9 cellular contexts compared by ENCODE assay signal in genomic region chr20:1467355-1468116, GRCh38. TPM values are rescaled to one million over a fixed set of nuclear protein-coding genes. Genes with fewer than 3 reads are reported as not detected.
A peak's percentile ranks its signal among the peaks of the same experiment; 100 is the strongest.
DNase-seq lines count a peak whose midpoint lies in the region; ATAC-seq lines count a peak whose summit lies in the region.
"Had no signal": no experiment of that assay in that cellular context is flagged by ENCODE, and none has a peak within 500 bp of the region (broad histone marks: within the 10 kb centered on the region; RNA-seq: fewer than 3 reads in every experiment).

No MANE protein-coding gene starts in this region.

- ATAC-seq in T-helper 17 cell, result no peak

- no peaks in the 10 kb centered on the region for H3K9me3 Mint-ChIP-seq in T-helper 1 cell treated with Interleukin-12 subunit alpha and Interleukin-12 subunit beta and Interleukin-4 antibody, amounts not matched to agents 30 μg/mL and 1 μg/mL, for 36 hours

- H3K9me3 ChIP-seq in T-helper 17 cell (ENCODE audit: control insufficient read depth, low read length, poor library complexity, severe bottlenecking), result no peaks in the 10 kb centered on the region

- intact Hi-C loops in head of caudate nucleus (cut with DNase I), result loop anchor here (10.0 kb wide), 1 partner anchor 153 kb away; no protein-coding TSS in a partner anchor

- peaks cover 4% of the 10 kb centered on the region for H3K36me3 Mint-ChIP-seq in T-helper 1 cell treated with Interleukin-12 subunit alpha and Interleukin-12 subunit beta and Interleukin-4 antibody, amounts not matched to agents 30 μg/mL and 1 μg/mL, for 36 hours (ENCODE audit: low read depth)
- no peaks in the 10 kb centered on the region for H3K36me3 Mint-ChIP-seq in T-helper 17 cell (ENCODE audit: low read depth)

- H3K27me3 Mint-ChIP-seq in T-helper 1 cell treated with Interleukin-12 subunit alpha and Interleukin-12 subunit beta and Interleukin-4 antibody, amounts not matched to agents 30 μg/mL and 1 μg/mL, for 36 hours (ENCODE audit: low read depth), result peaks cover 20% of the 10 kb centered on the region
- peaks cover 12% of the 10 kb centered on the region for H3K27me3 Mint-ChIP-seq in T-helper 17 cell

- peak overlapping the region; percentile 83 for H3K4me3 Mint-ChIP-seq in T-helper 1 cell treated with Interleukin-12 subunit alpha and Interleukin-12 subunit beta and Interleukin-4 antibody, amounts not matched to agents 30 μg/mL and 1 μg/mL, for 36 hours
- H3K4me3 Mint-ChIP-seq in T-helper 17 cell, result peak overlapping the region; percentile 77

- DNase-seq in T-helper 1 cell (no peak), T-helper 17 cell (no peak), head of caudate nucleus (peak in 24 of 42 donors; percentile 7 to 54 (median 24)), putamen (ENCODE audit: low spot score) (peak; percentile 31), NCI-H2081 treated with DMSO at 0.1 percent for 48 hours (lab: John Stamatoyannopoulos, UW) (no peak), NCI-H1092 (lab: John Stamatoyannopoulos, UW) (no peak), GOT3 (lab: John Stamatoyannopoulos, UW) (no peak)

- H3K4me1 Mint-ChIP-seq in T-helper 1 cell treated with Interleukin-12 subunit alpha and Interleukin-12 subunit beta and Interleukin-4 antibody, amounts not matched to agents 30 μg/mL and 1 μg/mL, for 36 hours (ENCODE audit: low read depth), result peaks cover 41% of the 10 kb centered on the region
- H3K4me1 Mint-ChIP-seq in T-helper 17 cell, result peaks cover 34% of the 10 kb centered on the region

- H3K27ac Mint-ChIP-seq in T-helper 1 cell treated with Interleukin-12 subunit alpha and Interleukin-12 subunit beta and Interleukin-4 antibody, amounts not matched to agents 30 μg/mL and 1 μg/mL, for 36 hours, result peak overlapping the region; percentile 62
- peak overlapping the region; percentile 75 for H3K27ac Mint-ChIP-seq in T-helper 17 cell

RNA-seq across cellular contexts. Expression of gene NSFL1C, which starts 0.9 kb away (rescaled TPM):
- 10 to 100 TPM; 57.7 to 63.1 TPM for total RNA-seq in T-helper 17 cell

RNA-seq across cellular contexts. Expression of gene SIRPB2, which starts 23.7 kb away (rescaled TPM):
- total RNA-seq in T-helper 17 cell, result 1 to 10 TPM in 1 of 2 donors, under 1 TPM in 1; 0.78 to 1.8 TPM
- total RNA-seq: myocyte had no signal

Comparison
In these comparisons a context has a peak if more than half of its experiments do, and no peak if none do; other contexts are left out.
1. DNase-seq: peak in head of caudate nucleus (24 of 42) and putamen (single experiment); none in T-helper 1 cell (0 of 5), T-helper 17 cell (0 of 3), NCI-H2081 treated with DMSO at 0.1 percent for 48 hours (single experiment), NCI-H1092 (single experiment) and GOT3 (single experiment).